ENCODE assay signal across 8 cellular contexts in the genomic region with DNA sequence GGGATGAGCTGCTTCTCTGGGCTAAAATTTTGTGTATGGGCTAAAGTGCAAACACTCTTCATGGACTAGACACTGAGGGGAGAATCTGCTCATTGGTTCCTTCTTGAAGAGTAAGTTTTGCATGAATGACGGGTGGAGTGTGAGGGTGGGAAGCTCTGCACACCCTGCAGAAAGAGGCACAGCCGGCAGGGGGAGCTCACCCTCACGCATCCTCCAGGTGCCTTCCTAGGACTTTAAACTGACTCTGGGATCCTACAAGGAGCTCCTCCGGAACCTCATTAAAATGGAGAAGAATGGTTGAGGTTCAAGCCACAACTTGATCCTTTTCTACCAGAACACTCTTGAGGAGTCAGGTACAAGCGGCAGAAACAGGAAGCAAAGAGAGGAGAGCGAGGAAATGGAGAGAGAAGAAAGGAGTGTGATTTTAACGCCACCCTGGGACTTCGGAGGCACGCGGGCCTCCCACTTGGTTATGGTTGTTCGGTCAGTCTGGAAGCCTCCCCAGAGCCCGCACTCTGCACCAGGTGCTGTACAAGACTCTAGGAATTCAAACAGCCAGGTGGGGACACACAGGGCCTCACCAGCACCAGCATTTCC.
DNase-seq lines count a peak whose midpoint lies in the region; ATAC-seq and TF ChIP-seq lines count a peak whose summit lies in the region.

No MANE protein-coding gene starts in this region.

- TF ChIP-seq CTCF in fibroblast of lung (conservative IDR thresholded peaks at IDR 0.05 in 1 of 2, IDR thresholded peaks at IDR 0.05 in 1 of 2; ENCODE audit: low read depth in 1 of 2, low read length in 2 of 2): peak; percentile 64 to 79

- H3K27me3 ChIP-seq in Karpas-422 (ENCODE audit: low read length) (no peaks in the 10 kb centered on the region), fibroblast of lung (ENCODE audit: control insufficient read depth, insufficient read depth, low read length) (no peaks in the 10 kb centered on the region)

- H3K9ac ChIP-seq in Karpas-422 (ENCODE audit: low read length) (no peak overlapping the region), fibroblast of lung (ENCODE audit: insufficient read depth, low read length) (no peak overlapping the region)

- no peak overlapping the region for H2AFZ ChIP-seq in Karpas-422 (ENCODE audit: low read length)
- no peak overlapping the region for H2AFZ ChIP-seq in fibroblast of lung (ENCODE audit: low read length)

- H3K9me2 ChIP-seq in Karpas-422 (replicated peaks; ENCODE audit: insufficient read depth, low read length): no peaks in the 10 kb centered on the region

- H4K20me1 ChIP-seq in Karpas-422 (ENCODE audit: insufficient read depth, low read depth, low read length) (peaks cover 47% of the 10 kb centered on the region), fibroblast of lung (ENCODE audit: control insufficient read depth, extremely low read depth, insufficient read depth, low read length) (no peaks in the 10 kb centered on the region)

- ATAC-seq in GM19351 (IDR thresholded peaks at IDR 0.05; ENCODE audit: unreplicated experiment) (peak; percentile 84), sciatic nerve (peak; percentile 57)

- DNase-seq in COLO829 (ENCODE audit: low spot score): peak; percentile 34
- peak; percentile 91 for DNase-seq in Karpas-422
- DNase-seq in activated CD4-positive, alpha-beta T cell treated with anti-CD3 and anti-CD28 coated beads, Interleukin-2, amount 50 U/mL, for 48 hours: peak; percentile 48 to 61
- DNase-seq in fibroblast of lung (ENCODE audit: low read depth in 2 of 2): peak; percentile 17 to 36
- no peak for DNase-seq in sciatic nerve (ENCODE audit: low spot score)
- no peak for DNase-seq in retina
- no peak for DNase-seq in putamen (ENCODE audit: low spot score)

- H3K79me2 ChIP-seq in Karpas-422 (ENCODE audit: low read length): no peaks in the 10 kb centered on the region
- H3K79me2 ChIP-seq in fibroblast of lung (ENCODE audit: control insufficient read depth, insufficient read depth, low read length): no peaks in the 10 kb centered on the region

- H3K4me2 ChIP-seq in Karpas-422 (ENCODE audit: low read depth, low read length, poor library complexity, severe bottlenecking) (no peak overlapping the region), fibroblast of lung (ENCODE audit: extremely low read depth, insufficient read depth, low read length) (no peak overlapping the region)

- peaks cover 30% of the 10 kb centered on the region for H3K4me1 ChIP-seq in Karpas-422 (ENCODE audit: low read length)
- H3K4me1 ChIP-seq in fibroblast of lung (ENCODE audit: control insufficient read depth, extremely low read depth, insufficient read depth, low read length): no peaks in the 10 kb centered on the region

- H3K9me3 ChIP-seq in Karpas-422 (ENCODE audit: low read length) (no peaks in the 10 kb centered on the region), fibroblast of lung (ENCODE audit: control insufficient read depth, insufficient read depth, low read depth, low read length) (no peaks in the 10 kb centered on the region)

- no peak overlapping the region for H3K4me3 ChIP-seq in Karpas-422 (ENCODE audit: low read length)
- H3K4me3 ChIP-seq in fibroblast of lung (replicated peaks in 1 of 4; ENCODE audit: control extremely low read depth in 1 of 4, insufficient read depth in 1 of 4, low read depth in 3 of 4, low read length in 4 of 4): no peak overlapping the region

- intact Hi-C loops in sciatic nerve (cut with DNase I): no loop called here

- H3K36me3 ChIP-seq in Karpas-422 (ENCODE audit: insufficient read depth, low read length) (peaks cover 9% of the 10 kb centered on the region), fibroblast of lung (ENCODE audit: control insufficient read depth, insufficient read depth, low read length) (peaks cover 1% of the 10 kb centered on the region)

- no peak overlapping the region for H3K27ac ChIP-seq in Karpas-422 (ENCODE audit: low read length)
- no peak overlapping the region for H3K27ac ChIP-seq in fibroblast of lung (ENCODE audit: insufficient read depth, low read length)

Comparison
In these comparisons a context has a peak if more than half of its experiments do, and no peak if none do; other contexts are left out.
1. DNase-seq: peak in COLO829 (single experiment), Karpas-422 (single experiment), activated CD4-positive, alpha-beta T cell treated with anti-CD3 and anti-CD28 coated beads, Interleukin-2, amount 50 U/mL, for 48 hours (2 of 2) and fibroblast of lung (2 of 2); none in sciatic nerve (single experiment), retina (single experiment) and putamen (single experiment).